ENCODE assay signal across 1 cellular context in the genomic region with DNA sequence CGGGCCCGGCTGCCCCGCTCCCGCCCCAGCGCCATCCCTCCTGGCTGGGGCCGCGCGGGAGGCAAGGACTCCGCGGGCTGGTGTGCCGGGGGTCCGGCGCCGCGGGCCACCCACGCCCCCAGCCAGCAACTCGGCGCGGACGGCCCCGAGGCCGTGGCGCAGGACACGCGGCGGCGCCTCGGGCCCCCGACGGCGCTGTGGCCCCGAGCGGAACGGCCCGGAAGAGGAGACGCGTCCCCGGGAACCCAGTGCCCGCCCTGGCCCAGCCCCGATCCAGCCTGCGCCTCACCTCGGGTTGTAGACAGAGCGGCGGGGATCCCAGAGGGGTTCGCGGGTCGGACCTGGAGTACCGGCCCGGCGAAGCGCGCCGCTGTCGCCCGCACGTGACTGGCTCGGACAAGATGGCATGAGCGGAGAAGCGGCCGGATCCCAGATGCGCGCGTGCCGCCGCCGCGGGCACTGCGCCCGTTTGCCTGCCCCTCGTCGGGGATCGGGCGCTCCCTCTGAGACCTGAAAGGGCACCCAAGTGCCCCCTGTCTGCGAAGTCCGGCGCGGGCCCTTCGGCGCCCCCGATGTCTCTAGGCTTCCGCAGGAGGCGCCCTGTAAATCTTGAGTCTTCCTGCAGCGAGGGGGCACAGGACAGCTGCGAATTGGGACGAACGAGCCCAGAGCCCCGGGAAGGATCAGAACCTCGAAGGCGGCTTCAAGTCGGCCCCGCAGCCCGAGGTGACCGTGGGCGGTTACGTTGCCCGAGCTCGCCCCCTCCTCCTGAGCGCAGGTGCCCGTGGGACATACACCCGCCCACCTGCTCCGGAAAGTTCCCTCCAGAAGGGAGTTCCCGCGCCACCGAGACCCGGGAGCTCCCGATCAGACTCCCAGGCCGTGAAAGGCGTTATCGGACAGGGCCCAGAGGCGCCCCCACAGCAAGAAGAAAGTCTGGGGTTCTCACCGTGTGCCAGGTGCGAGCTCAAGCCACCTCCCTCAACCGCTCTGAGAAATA.
TF ChIP-seq lines count a peak whose summit lies in the region.

No MANE protein-coding gene starts in this region.

TF ChIP-seq in HepG2, 621 proteins besides CTCF, POLR2A, EP300 and RAD21 (continued from another document and continues in another):
- TF ChIP-seq, protein P1, sequence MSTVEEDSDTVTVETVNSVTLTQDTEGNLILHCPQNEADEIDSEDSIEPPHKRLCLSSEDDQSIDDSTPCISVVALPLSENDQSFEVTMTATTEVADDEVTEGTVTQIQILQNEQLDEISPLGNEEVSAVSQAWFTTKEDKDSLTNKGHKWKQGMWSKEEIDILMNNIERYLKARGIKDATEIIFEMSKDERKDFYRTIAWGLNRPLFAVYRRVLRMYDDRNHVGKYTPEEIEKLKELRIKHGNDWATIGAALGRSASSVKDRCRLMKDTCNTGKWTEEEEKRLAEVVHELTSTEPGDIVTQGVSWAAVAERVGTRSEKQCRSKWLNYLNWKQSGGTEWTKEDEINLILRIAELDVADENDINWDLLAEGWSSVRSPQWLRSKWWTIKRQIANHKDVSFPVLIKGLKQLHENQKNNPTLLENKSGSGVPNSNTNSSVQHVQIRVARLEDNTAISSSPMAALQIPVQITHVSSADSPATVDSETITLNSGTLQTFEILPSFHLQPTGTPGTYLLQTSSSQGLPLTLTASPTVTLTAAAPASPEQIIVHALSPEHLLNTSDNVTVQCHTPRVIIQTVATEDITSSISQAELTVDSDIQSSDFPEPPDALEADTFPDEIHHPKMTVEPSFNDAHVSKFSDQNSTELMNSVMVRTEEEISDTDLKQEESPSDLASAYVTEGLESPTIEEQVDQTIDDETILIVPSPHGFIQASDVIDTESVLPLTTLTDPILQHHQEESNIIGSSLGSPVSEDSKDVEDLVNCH (CRISPR knock-in tag; IDR thresholded peaks at IDR 0.05) = no peak
- TF ChIP-seq ZBTB38 (CRISPR knock-in tag; IDR thresholded peaks at IDR 0.05) (peak; percentile 57; the same call in 1 of the 2 replicates), ZNF564 (CRISPR knock-in tag; IDR thresholded peaks at IDR 0.05) (no peak), SOX13 (IDR thresholded peaks at IDR 0.05) (no peak), SOX13 (CRISPR knock-in tag; conservative IDR thresholded peaks at IDR 0.05 in 1 of 2, IDR thresholded peaks at IDR 0.05 in 1 of 2) (no peak), TEAD2 (CRISPR knock-in tag; IDR thresholded peaks at IDR 0.05) (no peak), JUNB (CRISPR knock-in tag; IDR thresholded peaks at IDR 0.05; ENCODE audit: borderline replicate concordance) (no peak), HOXA3 (CRISPR knock-in tag; IDR thresholded peaks at IDR 0.05) (peak; percentile 36; the same call in 1 of the 2 replicates), ZNF33B (CRISPR knock-in tag; IDR thresholded peaks at IDR 0.05) (no peak), JUND (CRISPR knock-in tag; IDR thresholded peaks at IDR 0.05) (no peak), PAX8 (CRISPR knock-in tag; IDR thresholded peaks at IDR 0.05; ENCODE audit: borderline replicate concordance) (no peak), MYNN (CRISPR knock-in tag; IDR thresholded peaks at IDR 0.05; ENCODE audit: low read depth) (no peak), ZNF550 (CRISPR knock-in tag; IDR thresholded peaks at IDR 0.05; ENCODE audit: borderline replicate concordance) (no peak), ZSCAN21 (CRISPR knock-in tag; IDR thresholded peaks at IDR 0.05; ENCODE audit: borderline replicate concordance) (0 out of 2 replicates have a peak, but pooled peaks have one; percentile 16), ZNF3 (CRISPR knock-in tag; IDR thresholded peaks at IDR 0.05) (no peak), NKX3-1 (CRISPR knock-in tag; IDR thresholded peaks at IDR 0.05) (no peak), ZNF883 (CRISPR knock-in tag; IDR thresholded peaks at IDR 0.05; ENCODE audit: not compliant biosample characterization) (no peak), ZNF776 (CRISPR knock-in tag; IDR thresholded peaks at IDR 0.05) (peak; percentile 56; the same call in 1 of the 2 replicates), LCORL (IDR thresholded peaks at IDR 0.05) (no peak), LCORL (CRISPR knock-in tag; IDR thresholded peaks at IDR 0.05) (no peak), KDM2A (CRISPR knock-in tag; IDR thresholded peaks at IDR 0.05; ENCODE audit: borderline replicate concordance, low read depth) (no peak), PHF8 (CRISPR knock-in tag; IDR thresholded peaks at IDR 0.05) (peak; percentile 5; the same call in 1 of the 2 replicates), ZNF549 (CRISPR knock-in tag; IDR thresholded peaks at IDR 0.05) (no peak), RORA (CRISPR knock-in tag; IDR thresholded peaks at IDR 0.05) (no peak), CENPT (CRISPR knock-in tag; IDR thresholded peaks at IDR 0.05; ENCODE audit: low read depth) (no peak), ZNF225 (CRISPR knock-in tag; IDR thresholded peaks at IDR 0.05) (no peak), DPF2 (CRISPR knock-in tag; IDR thresholded peaks at IDR 0.05; ENCODE audit: borderline replicate concordance, low read depth) (no peak), ZNF644 (CRISPR knock-in tag; IDR thresholded peaks at IDR 0.05; ENCODE audit: low read depth) (no peak), SP140L (CRISPR knock-in tag; IDR thresholded peaks at IDR 0.05; ENCODE audit: borderline replicate concordance) (no peak), ARNTL (CRISPR knock-in tag; IDR thresholded peaks at IDR 0.05) (no peak)
- TF ChIP-seq, protein P2, sequence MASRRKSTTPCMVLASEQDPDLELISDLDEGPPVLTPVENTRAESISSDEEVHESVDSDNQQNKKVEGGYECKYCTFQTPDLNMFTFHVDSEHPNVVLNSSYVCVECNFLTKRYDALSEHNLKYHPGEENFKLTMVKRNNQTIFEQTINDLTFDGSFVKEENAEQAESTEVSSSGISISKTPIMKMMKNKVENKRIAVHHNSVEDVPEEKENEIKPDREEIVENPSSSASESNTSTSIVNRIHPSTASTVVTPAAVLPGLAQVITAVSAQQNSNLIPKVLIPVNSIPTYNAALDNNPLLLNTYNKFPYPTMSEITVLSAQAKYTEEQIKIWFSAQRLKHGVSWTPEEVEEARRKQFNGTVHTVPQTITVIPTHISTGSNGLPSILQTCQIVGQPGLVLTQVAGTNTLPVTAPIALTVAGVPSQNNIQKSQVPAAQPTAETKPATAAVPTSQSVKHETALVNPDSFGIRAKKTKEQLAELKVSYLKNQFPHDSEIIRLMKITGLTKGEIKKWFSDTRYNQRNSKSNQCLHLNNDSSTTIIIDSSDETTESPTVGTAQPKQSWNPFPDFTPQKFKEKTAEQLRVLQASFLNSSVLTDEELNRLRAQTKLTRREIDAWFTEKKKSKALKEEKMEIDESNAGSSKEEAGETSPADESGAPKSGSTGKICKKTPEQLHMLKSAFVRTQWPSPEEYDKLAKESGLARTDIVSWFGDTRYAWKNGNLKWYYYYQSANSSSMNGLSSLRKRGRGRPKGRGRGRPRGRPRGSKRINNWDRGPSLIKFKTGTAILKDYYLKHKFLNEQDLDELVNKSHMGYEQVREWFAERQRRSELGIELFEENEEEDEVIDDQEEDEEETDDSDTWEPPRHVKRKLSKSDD (CRISPR knock-in tag; IDR thresholded peaks at IDR 0.05; ENCODE audit: low read depth) = peak; percentile 13; the same call in 1 of the 2 replicates
- TF ChIP-seq, protein P3, sequence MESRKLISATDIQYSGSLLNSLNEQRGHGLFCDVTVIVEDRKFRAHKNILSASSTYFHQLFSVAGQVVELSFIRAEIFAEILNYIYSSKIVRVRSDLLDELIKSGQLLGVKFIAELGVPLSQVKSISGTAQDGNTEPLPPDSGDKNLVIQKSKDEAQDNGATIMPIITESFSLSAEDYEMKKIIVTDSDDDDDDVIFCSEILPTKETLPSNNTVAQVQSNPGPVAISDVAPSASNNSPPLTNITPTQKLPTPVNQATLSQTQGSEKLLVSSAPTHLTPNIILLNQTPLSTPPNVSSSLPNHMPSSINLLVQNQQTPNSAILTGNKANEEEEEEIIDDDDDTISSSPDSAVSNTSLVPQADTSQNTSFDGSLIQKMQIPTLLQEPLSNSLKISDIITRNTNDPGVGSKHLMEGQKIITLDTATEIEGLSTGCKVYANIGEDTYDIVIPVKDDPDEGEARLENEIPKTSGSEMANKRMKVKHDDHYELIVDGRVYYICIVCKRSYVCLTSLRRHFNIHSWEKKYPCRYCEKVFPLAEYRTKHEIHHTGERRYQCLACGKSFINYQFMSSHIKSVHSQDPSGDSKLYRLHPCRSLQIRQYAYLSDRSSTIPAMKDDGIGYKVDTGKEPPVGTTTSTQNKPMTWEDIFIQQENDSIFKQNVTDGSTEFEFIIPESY (CRISPR knock-in tag; IDR thresholded peaks at IDR 0.05) = peak; percentile 88; the same call in 1 of the 2 replicates
- TF ChIP-seq, protein P4, sequence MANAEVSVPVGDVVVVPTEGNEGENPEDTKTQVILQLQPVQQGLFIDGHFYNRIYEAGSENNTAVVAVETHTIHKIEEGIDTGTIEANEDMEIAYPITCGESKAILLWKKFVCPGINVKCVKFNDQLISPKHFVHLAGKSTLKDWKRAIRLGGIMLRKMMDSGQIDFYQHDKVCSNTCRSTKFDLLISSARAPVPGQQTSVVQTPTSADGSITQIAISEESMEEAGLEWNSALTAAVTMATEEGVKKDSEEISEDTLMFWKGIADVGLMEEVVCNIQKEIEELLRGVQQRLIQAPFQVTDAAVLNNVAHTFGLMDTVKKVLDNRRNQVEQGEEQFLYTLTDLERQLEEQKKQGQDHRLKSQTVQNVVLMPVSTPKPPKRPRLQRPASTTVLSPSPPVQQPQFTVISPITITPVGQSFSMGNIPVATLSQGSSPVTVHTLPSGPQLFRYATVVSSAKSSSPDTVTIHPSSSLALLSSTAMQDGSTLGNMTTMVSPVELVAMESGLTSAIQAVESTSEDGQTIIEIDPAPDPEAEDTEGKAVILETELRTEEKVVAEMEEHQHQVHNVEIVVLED (CRISPR knock-in tag; IDR thresholded peaks at IDR 0.05; ENCODE audit: borderline replicate concordance) = no peak
- TF ChIP-seq, protein P5, sequence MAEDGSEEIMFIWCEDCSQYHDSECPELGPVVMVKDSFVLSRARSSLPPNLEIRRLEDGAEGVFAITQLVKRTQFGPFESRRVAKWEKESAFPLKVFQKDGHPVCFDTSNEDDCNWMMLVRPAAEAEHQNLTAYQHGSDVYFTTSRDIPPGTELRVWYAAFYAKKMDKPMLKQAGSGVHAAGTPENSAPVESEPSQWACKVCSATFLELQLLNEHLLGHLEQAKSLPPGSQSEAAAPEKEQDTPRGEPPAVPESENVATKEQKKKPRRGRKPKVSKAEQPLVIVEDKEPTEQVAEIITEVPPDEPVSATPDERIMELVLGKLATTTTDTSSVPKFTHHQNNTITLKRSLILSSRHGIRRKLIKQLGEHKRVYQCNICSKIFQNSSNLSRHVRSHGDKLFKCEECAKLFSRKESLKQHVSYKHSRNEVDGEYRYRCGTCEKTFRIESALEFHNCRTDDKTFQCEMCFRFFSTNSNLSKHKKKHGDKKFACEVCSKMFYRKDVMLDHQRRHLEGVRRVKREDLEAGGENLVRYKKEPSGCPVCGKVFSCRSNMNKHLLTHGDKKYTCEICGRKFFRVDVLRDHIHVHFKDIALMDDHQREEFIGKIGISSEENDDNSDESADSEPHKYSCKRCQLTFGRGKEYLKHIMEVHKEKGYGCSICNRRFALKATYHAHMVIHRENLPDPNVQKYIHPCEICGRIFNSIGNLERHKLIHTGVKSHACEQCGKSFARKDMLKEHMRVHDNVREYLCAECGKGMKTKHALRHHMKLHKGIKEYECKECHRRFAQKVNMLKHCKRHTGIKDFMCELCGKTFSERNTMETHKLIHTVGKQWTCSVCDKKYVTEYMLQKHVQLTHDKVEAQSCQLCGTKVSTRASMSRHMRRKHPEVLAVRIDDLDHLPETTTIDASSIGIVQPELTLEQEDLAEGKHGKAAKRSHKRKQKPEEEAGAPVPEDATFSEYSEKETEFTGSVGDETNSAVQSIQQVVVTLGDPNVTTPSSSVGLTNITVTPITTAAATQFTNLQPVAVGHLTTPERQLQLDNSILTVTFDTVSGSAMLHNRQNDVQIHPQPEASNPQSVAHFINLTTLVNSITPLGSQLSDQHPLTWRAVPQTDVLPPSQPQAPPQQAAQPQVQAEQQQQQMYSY (CRISPR knock-in tag; IDR thresholded peaks at IDR 0.05) = no peak
- TF ChIP-seq, protein P6, sequence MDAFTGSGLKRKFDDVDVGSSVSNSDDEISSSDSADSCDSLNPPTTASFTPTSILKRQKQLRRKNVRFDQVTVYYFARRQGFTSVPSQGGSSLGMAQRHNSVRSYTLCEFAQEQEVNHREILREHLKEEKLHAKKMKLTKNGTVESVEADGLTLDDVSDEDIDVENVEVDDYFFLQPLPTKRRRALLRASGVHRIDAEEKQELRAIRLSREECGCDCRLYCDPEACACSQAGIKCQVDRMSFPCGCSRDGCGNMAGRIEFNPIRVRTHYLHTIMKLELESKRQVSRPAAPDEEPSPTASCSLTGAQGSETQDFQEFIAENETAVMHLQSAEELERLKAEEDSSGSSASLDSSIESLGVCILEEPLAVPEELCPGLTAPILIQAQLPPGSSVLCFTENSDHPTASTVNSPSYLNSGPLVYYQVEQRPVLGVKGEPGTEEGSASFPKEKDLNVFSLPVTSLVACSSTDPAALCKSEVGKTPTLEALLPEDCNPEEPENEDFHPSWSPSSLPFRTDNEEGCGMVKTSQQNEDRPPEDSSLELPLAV (CRISPR knock-in tag; conservative IDR thresholded peaks at IDR 0.05; ENCODE audit: low read depth) = 0 out of 2 replicates have a peak, but pooled peaks have one; percentile 50
- TF ChIP-seq, protein P7, sequence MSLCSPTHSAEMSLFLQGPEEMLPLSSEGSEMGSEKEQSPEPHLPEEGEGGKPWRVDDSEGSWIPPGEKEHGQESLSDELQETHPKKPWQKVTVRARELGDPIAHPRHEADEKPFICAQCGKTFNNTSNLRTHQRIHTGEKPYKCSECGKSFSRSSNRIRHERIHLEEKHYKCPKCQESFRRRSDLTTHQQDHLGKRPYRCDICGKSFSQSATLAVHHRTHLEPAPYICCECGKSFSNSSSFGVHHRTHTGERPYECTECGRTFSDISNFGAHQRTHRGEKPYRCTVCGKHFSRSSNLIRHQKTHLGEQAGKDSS (CRISPR knock-in tag; IDR thresholded peaks at IDR 0.05; ENCODE audit: borderline replicate concordance, low read depth) = no peak
- TF ChIP-seq, protein P8, sequence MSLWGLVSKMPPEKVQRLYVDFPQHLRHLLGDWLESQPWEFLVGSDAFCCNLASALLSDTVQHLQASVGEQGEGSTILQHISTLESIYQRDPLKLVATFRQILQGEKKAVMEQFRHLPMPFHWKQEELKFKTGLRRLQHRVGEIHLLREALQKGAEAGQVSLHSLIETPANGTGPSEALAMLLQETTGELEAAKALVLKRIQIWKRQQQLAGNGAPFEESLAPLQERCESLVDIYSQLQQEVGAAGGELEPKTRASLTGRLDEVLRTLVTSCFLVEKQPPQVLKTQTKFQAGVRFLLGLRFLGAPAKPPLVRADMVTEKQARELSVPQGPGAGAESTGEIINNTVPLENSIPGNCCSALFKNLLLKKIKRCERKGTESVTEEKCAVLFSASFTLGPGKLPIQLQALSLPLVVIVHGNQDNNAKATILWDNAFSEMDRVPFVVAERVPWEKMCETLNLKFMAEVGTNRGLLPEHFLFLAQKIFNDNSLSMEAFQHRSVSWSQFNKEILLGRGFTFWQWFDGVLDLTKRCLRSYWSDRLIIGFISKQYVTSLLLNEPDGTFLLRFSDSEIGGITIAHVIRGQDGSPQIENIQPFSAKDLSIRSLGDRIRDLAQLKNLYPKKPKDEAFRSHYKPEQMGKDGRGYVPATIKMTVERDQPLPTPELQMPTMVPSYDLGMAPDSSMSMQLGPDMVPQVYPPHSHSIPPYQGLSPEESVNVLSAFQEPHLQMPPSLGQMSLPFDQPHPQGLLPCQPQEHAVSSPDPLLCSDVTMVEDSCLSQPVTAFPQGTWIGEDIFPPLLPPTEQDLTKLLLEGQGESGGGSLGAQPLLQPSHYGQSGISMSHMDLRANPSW (CRISPR knock-in tag; IDR thresholded peaks at IDR 0.05; ENCODE audit: borderline replicate concordance) = no peak
- TF ChIP-seq, protein P9, sequence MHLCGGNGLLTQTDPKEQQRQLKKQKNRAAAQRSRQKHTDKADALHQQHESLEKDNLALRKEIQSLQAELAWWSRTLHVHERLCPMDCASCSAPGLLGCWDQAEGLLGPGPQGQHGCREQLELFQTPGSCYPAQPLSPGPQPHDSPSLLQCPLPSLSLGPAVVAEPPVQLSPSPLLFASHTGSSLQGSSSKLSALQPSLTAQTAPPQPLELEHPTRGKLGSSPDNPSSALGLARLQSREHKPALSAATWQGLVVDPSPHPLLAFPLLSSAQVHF (CRISPR knock-in tag; IDR thresholded peaks at IDR 0.05) = 0 out of 2 replicates have a peak, but pooled peaks have one; percentile 1
